In the genomic region with DNA sequence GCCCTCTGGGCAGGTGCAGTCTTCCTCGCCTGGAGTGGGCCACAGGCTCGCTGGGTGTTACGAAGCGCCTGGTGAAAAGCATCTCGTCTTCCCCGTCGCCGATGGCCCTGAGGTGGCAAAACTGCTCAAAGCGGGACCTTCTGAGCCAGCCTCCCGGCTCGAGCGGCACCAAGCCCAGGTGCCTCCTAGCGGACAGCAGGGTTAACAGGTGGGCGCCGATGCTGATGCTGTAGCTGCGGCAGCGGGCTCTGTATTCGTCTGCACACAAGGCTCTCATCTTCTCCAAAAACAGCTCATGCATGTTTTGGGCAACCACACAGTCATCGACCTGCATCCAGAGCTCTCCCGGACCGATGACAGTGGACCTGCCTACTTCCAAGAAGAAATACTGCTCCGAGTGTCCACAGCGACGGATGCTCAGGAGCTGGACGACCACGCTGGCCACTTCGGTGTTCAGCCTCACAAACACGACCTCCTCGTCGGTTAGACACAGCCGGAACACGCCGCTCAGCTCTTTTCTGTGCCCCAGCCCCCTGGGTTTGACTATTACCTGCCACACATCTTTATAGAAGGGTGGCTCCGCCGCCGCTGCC, we compare ENCODE assay signal across 11 cellular contexts. TPM values are rescaled to one million over a fixed set of nuclear protein-coding genes. Genes with fewer than 3 reads are reported as not detected.
A peak's percentile ranks its signal among the peaks of the same experiment; 100 is the strongest.
DNase-seq lines count a peak whose midpoint lies in the region; ATAC-seq and TF ChIP-seq lines count a peak whose summit lies in the region.
"Had no signal": no experiment of that assay in that cellular context is flagged by ENCODE, and none has a peak within 500 bp of the region (broad histone marks: within the 10 kb centered on the region; RNA-seq: fewer than 3 reads in every experiment).

No MANE protein-coding gene starts in this region.

- H3K36me3 Mint-ChIP-seq in stimulated activated effector memory CD8-positive, alpha-beta T cell treated with anti-CD3 and anti-CD28 coated beads, Interleukin-12 subunit alpha, Interleukin-12 subunit beta, amount 100 ng/mL, for 72 hours: no peaks in the 10 kb centered on the region
- H3K36me3 Mint-ChIP-seq: activated naive CD4-positive, alpha-beta T cell treated with anti-CD3 and anti-CD28 coated beads, Interleukin-2, amount 50 U/mL, for 24 hours had no signal

- in situ Hi-C loops in GM13976 (cut with MboI; ENCODE audit: low sequenced_read_pairs, unreplicated experiment): no loop called here

- H3K4me1 ChIP-seq in ectodermal cell (ENCODE audit: control insufficient read depth, insufficient read depth, low read length): no peaks in the 10 kb centered on the region
- H3K4me1 ChIP-seq in neuron (ENCODE audit: insufficient read depth, low read length): peaks cover 5% of the 10 kb centered on the region

- no peak for TF ChIP-seq CTCF in GM13976 (IDR thresholded peaks at IDR 0.05; ENCODE audit: borderline replicate concordance, control extremely low read depth, extremely low read depth, insufficient read depth, missing control alignments)

- H3K4me3 Mint-ChIP-seq in stimulated activated effector memory CD8-positive, alpha-beta T cell treated with anti-CD3 and anti-CD28 coated beads, Interleukin-12 subunit alpha, Interleukin-12 subunit beta, amount 100 ng/mL, for 72 hours: no peak overlapping the region
- H3K4me3 Mint-ChIP-seq: stimulated activated naive CD8-positive, alpha-beta T cell treated with anti-CD3 and anti-CD28 coated beads, Interleukin-15, Interleukin-2, amounts not matched to agents 100 ng/mL and 50 ng/mL, for 24 hours had no signal

- no peaks in the 10 kb centered on the region for H3K9me3 Mint-ChIP-seq in stimulated activated effector memory CD8-positive, alpha-beta T cell treated with anti-CD3 and anti-CD28 coated beads, Interleukin-12 subunit alpha, Interleukin-12 subunit beta, amount 100 ng/mL, for 72 hours
- H3K9me3 Mint-ChIP-seq: activated naive CD4-positive, alpha-beta T cell treated with anti-CD3 and anti-CD28 coated beads, Interleukin-2, amount 50 U/mL, for 24 hours; stimulated activated naive CD8-positive, alpha-beta T cell treated with anti-CD3 and anti-CD28 coated beads, Interleukin-15, Interleukin-2, amounts not matched to agents 100 ng/mL and 50 ng/mL, for 24 hours had no signal

- peak overlapping the region; percentile 93 for H2AFZ ChIP-seq in neuron (ENCODE audit: low read depth, low read length)

- H3K4me1 Mint-ChIP-seq in stimulated activated effector memory CD8-positive, alpha-beta T cell treated with anti-CD3 and anti-CD28 coated beads, Interleukin-12 subunit alpha, Interleukin-12 subunit beta, amount 100 ng/mL, for 72 hours: no peaks in the 10 kb centered on the region
- H3K4me1 Mint-ChIP-seq: activated naive CD4-positive, alpha-beta T cell treated with anti-CD3 and anti-CD28 coated beads, Interleukin-2, amount 50 U/mL, for 24 hours; T-helper 17 cell had no signal

- no peak for ATAC-seq in HG02642 (IDR thresholded peaks at IDR 0.05; ENCODE audit: poor library complexity, unreplicated experiment)
- no peak for ATAC-seq in HG03280 (IDR thresholded peaks at IDR 0.05; ENCODE audit: unreplicated experiment)
- ATAC-seq in stimulated activated effector memory CD8-positive, alpha-beta T cell treated with anti-CD3 and anti-CD28 coated beads, Interleukin-12 subunit alpha, Interleukin-12 subunit beta, amount 100 ng/mL, for 72 hours: no peak
- ATAC-seq: T-helper 17 cell had no signal

- no peak overlapping the region for H3K27ac ChIP-seq in ectodermal cell (ENCODE audit: insufficient read depth, low read depth, low read length, poor library complexity, severe bottlenecking)

- WGBS in ectodermal cell, 2 experiments: 3 to 4% methylated on average over 36 of the region's 36 CpGs

- H3K27ac Mint-ChIP-seq in stimulated activated effector memory CD8-positive, alpha-beta T cell treated with anti-CD3 and anti-CD28 coated beads, Interleukin-12 subunit alpha, Interleukin-12 subunit beta, amount 100 ng/mL, for 72 hours: no peak overlapping the region
- H3K27ac Mint-ChIP-seq: activated naive CD4-positive, alpha-beta T cell treated with anti-CD3 and anti-CD28 coated beads, Interleukin-2, amount 50 U/mL, for 24 hours; stimulated activated naive CD8-positive, alpha-beta T cell treated with anti-CD3 and anti-CD28 coated beads, Interleukin-15, Interleukin-2, amounts not matched to agents 100 ng/mL and 50 ng/mL, for 24 hours; T-helper 17 cell had no signal

- H3K9me3 ChIP-seq in ectodermal cell (ENCODE audit: control insufficient read depth, low read length) (no peaks in the 10 kb centered on the region), neuron (ENCODE audit: low read length) (no peaks in the 10 kb centered on the region)

- no peaks in the 10 kb centered on the region for H3K36me3 ChIP-seq in ectodermal cell (ENCODE audit: control insufficient read depth, insufficient read depth, low read length)
- no peaks in the 10 kb centered on the region for H3K36me3 ChIP-seq in neuron (ENCODE audit: insufficient read depth, low read length)

- H3K4me3 ChIP-seq in ectodermal cell (ENCODE audit: insufficient read depth, low read depth, low read length) (peak overlapping the region; percentile 54), neuron (ENCODE audit: low read length) (peak overlapping the region; percentile 66)

- DNase-seq in GM13976 (ENCODE audit: low spot score) (peak; percentile 18), HuH-7.5 (ENCODE audit: low spot score) (peak; percentile 57), epidermal melanocyte (ENCODE audit: insufficient read length, low spot score) (no peak)
- no peak for DNase-seq in stimulated activated effector memory CD8-positive, alpha-beta T cell treated with anti-CD3 and anti-CD28 coated beads, Interleukin-12 subunit alpha, Interleukin-12 subunit beta, amount 100 ng/mL, for 72 hours (ENCODE audit: low spot score in 2 of 2)
- DNase-seq: T-helper 17 cell had no signal

- H3K27me3 ChIP-seq in ectodermal cell (ENCODE audit: control insufficient read depth, insufficient read depth, low read length, poor library complexity, severe bottlenecking) (peaks cover 47% of the 10 kb centered on the region), neuron (ENCODE audit: insufficient read depth, low read length) (peaks cover 35% of the 10 kb centered on the region)

RNA-seq across cellular contexts. Expression of gene IRS4, which starts 1.2 kb away (rescaled TPM):
- polyA plus RNA-seq in ectodermal cell (2013, experiment 1 of 4): 9.3 TPM
- 15.9 TPM for polyA plus RNA-seq in ectodermal cell (2013, experiment 2 of 4)
- 8.2 TPM for polyA plus RNA-seq in ectodermal cell (2013, experiment 3 of 4)
- polyA plus RNA-seq in ectodermal cell (2013, experiment 4 of 4): 11.3 TPM

Comparison
In these comparisons a context has a peak if more than half of its experiments do, and no peak if none do; other contexts are left out.
1. DNase-seq: peak in GM13976 (single experiment) and HuH-7.5 (single experiment); none in epidermal melanocyte (single experiment) and stimulated activated effector memory CD8-positive, alpha-beta T cell treated with anti-CD3 and anti-CD28 coated beads, Interleukin-12 subunit alpha, Interleukin-12 subunit beta, amount 100 ng/mL, for 72 hours (0 of 2).